ENCODE assay signal across 11 cellular contexts in genomic region chr17:64154321-64155089, GRCh38. TPM values are rescaled to one million over a fixed set of nuclear protein-coding genes. Genes with fewer than 3 reads are reported as not detected.
DNase-seq lines count a peak whose midpoint lies in the region; ATAC-seq lines count a peak whose summit lies in the region.
"Had no signal": no experiment of that assay in that cellular context is flagged by ENCODE, and none has a peak within 500 bp of the region (broad histone marks: within the 10 kb centered on the region; RNA-seq: fewer than 3 reads in every experiment).

No MANE protein-coding gene starts in this region.

- H3K27ac ChIP-seq in layer of hippocampus (ENCODE audit: low read depth, low read length) = peak overlapping the region; percentile 93
- H3K27ac ChIP-seq in substantia nigra (ENCODE audit: low read depth, low read length, poor library complexity, severe bottlenecking) = peak overlapping the region; percentile 89
- H3K27ac ChIP-seq: ovary had no signal

- H3K27me3 ChIP-seq in H7 (ENCODE audit: control insufficient read depth, insufficient read depth, low read length) (no peaks in the 10 kb centered on the region), layer of hippocampus (ENCODE audit: control insufficient read depth, insufficient read depth, low read length) (no peaks in the 10 kb centered on the region)
- H3K27me3 ChIP-seq: ovary had no signal

- ATAC-seq in HG03457 (IDR thresholded peaks at IDR 0.05; ENCODE audit: unreplicated experiment) (no peak), HG02970 (IDR thresholded peaks at IDR 0.05; ENCODE audit: low FRiP score, unreplicated experiment) (no peak)

- DNase-seq in H7 = peak; percentile 58
- peak; percentile 21 for DNase-seq in amniotic epithelial cell (ENCODE audit: low read depth)
- peak in 31 of 49 donors; percentile 4 to 60 (median 35) for DNase-seq in substantia nigra (lab: John Stamatoyannopoulos, UW)
- DNase-seq in T1000 (lab: John Stamatoyannopoulos, UW) = no peak
- DNase-seq: effector CD8-positive, alpha-beta T cell; NCI-H1694; NCI-H526; ovary had no signal

- no peaks in the 10 kb centered on the region for H3K36me3 ChIP-seq in H7 (replicated peaks; ENCODE audit: control insufficient read depth, insufficient read depth, low read length)
- H3K36me3 ChIP-seq: ovary had no signal

- H3K4me3 ChIP-seq in H7 (ENCODE audit: insufficient read depth, low read depth, low read length) = no peak overlapping the region
- H3K4me3 ChIP-seq: ovary had no signal

RNA-seq across cellular contexts. Expression of gene ERN1, which starts 24.6 kb away (rescaled TPM):
- 1.8 and 2.3 TPM in 2 replicates for total RNA-seq in H7 (2014; rRNA removed; shearing (Covaris generic))
